9 cellular contexts compared by ENCODE assay signal in genomic region chr1:183932412-183932811, GRCh38.
DNase-seq lines count a peak whose midpoint lies in the region; ATAC-seq and TF ChIP-seq lines count a peak whose summit lies in the region.
"Had no signal": no experiment of that assay in that cellular context is flagged by ENCODE, and none has a peak within 500 bp of the region (broad histone marks: within the 10 kb centered on the region; RNA-seq: fewer than 3 reads in every experiment).

No MANE protein-coding gene starts in this region.

- WGBS in esophagus muscularis mucosa = 16% methylated on average over 12 of the region's 15 CpGs

- peak overlapping the region in 1 of 4 donors; percentile 11 for H3K27ac ChIP-seq in Peyer's patch
- peak overlapping the region; percentile 43 to 58 (median 56) for H3K27ac ChIP-seq in esophagus muscularis mucosa (replicated peaks in 1 of 4)
- H3K27ac ChIP-seq in lower lobe of right lung = no peak overlapping the region
- peak overlapping the region; percentile 93 for H3K27ac ChIP-seq in temporal lobe (ENCODE audit: low read depth, low read length)

- no peak for TF ChIP-seq EP300 in esophagus muscularis mucosa (IDR thresholded peaks at IDR 0.05)

- H3K27me3 ChIP-seq in Peyer's patch = no peaks in the 10 kb centered on the region
- H3K27me3 ChIP-seq in esophagus muscularis mucosa = no peaks in the 10 kb centered on the region
- H3K27me3 ChIP-seq in lower lobe of right lung (ENCODE audit: low read depth) = no peaks in the 10 kb centered on the region

- H3K9me3 ChIP-seq in Peyer's patch = no peaks in the 10 kb centered on the region
- H3K9me3 ChIP-seq in esophagus muscularis mucosa = no peaks in the 10 kb centered on the region
- no peaks in the 10 kb centered on the region for H3K9me3 ChIP-seq in lower lobe of right lung

- ATAC-seq in lower lobe of right lung = peak; percentile 27 to 47
- no peak for ATAC-seq in HG03565 (IDR thresholded peaks at IDR 0.05; ENCODE audit: unreplicated experiment)
- no peak for ATAC-seq in HG03095 (IDR thresholded peaks at IDR 0.05; ENCODE audit: unreplicated experiment)
- no peak for ATAC-seq in GM18909 (IDR thresholded peaks at IDR 0.05; ENCODE audit: poor library complexity, unreplicated experiment)

- intact Hi-C loops in esophagus muscularis mucosa (cut with DNase I) (loop anchor here (10.0 kb wide), 1 partner anchor 102 kb away; the partner anchor contains the start of gene COLGALT2), lower lobe of right lung (cut with DNase I) (no loop called here)

- H3K4me1 ChIP-seq in Peyer's patch = no peaks in the 10 kb centered on the region
- peaks cover 10 to 27% (median 21%) of the 10 kb centered on the region in 4 donors for H3K4me1 ChIP-seq in esophagus muscularis mucosa
- H3K4me1 ChIP-seq in lower lobe of right lung = peaks cover 11% of the 10 kb centered on the region

- TF ChIP-seq CTCF in Peyer's patch (IDR thresholded peaks at IDR 0.05) (no peak), esophagus muscularis mucosa (IDR thresholded peaks at IDR 0.05) (no peak), lower lobe of right lung (IDR thresholded peaks at IDR 0.05) (no peak)

- DNase-seq in Peyer's patch (peak in 2 of 3 donors; percentile 21 to 59), esophagus muscularis mucosa (ENCODE audit: extremely low spot score) (no peak), lower lobe of right lung (peak; percentile 56), HuH-7 (ENCODE audit: low spot score) (no peak)

- H3K4me3 ChIP-seq in Peyer's patch (no peak overlapping the region), esophagus muscularis mucosa (peak overlapping the region; percentile 12 to 29 (median 18)), lower lobe of right lung (no peak overlapping the region)
- H3K4me3 ChIP-seq: smooth muscle cell had no signal

- H3K36me3 ChIP-seq in Peyer's patch (no peaks in the 10 kb centered on the region), esophagus muscularis mucosa (peaks cover 0 to 30% (median under 1%) of the 10 kb centered on the region in 4 donors), lower lobe of right lung (peaks cover 34% of the 10 kb centered on the region)

- TF ChIP-seq POLR2A in Peyer's patch (IDR thresholded peaks at IDR 0.05) (no peak), esophagus muscularis mucosa (IDR thresholded peaks at IDR 0.05; ENCODE audit: low read depth) (no peak)

Comparison
In these comparisons a context has a peak if more than half of its experiments do, and no peak if none do; other contexts are left out.
1. DNase-seq: peak in Peyer's patch (2 of 3) and lower lobe of right lung (single experiment); none in esophagus muscularis mucosa (single experiment) and HuH-7 (single experiment).
2. H3K4me3 ChIP-seq: peak in esophagus muscularis mucosa (4 of 4); none in Peyer's patch (0 of 4) and lower lobe of right lung (single experiment).
3. ATAC-seq: peak in lower lobe of right lung (2 of 2); none in HG03565 (single experiment), HG03095 (single experiment) and GM18909 (single experiment).